22 cellular contexts compared by ENCODE assay signal in genomic region chr14:30507209-30507608, GRCh38.
"Had no signal": no experiment of that assay in that cellular context is flagged by ENCODE, and none has a peak within 500 bp of the region (broad histone marks: within the 10 kb centered on the region; RNA-seq: fewer than 3 reads in every experiment).

No MANE protein-coding gene starts in this region.

- DNase-seq: effector memory CD8-positive, alpha-beta T cell; esophagus squamous epithelium; foreskin fibroblast; kidney; left cardiac atrium; left ventricle myocardium inferior; lower lobe of right lung; natural killer cell; nucleus accumbens; ovary; small intestine; stimulated activated CD4-positive, alpha-beta T cell treated with anti-CD3 and anti-CD28 coated beads, Interleukin-12 subunit alpha, Interleukin-12 subunit beta, amount 100 ng/mL, for 4 hours; stimulated activated naive CD4-positive, alpha-beta T cell; thyroid gland had no signal

- H3K4me3 ChIP-seq: esophagus squamous epithelium, hepatocyte, left ventricle myocardium inferior, lower lobe of right lung, ovary, right atrium auricular region, suprapubic skin, thyroid gland had no signal

- H3K27ac Mint-ChIP-seq: dendritic cell treated with granulocyte-macrophage colony-stimulating factor and Interleukin-4, amounts not matched to agents 40 ng/mL and 50 ng/mL, for 4 days; effector memory CD8-positive, alpha-beta T cell; memory B cell; mesothelial cell of epicardium; natural killer cell; type B pancreatic cell had no signal

- H3K27me3 ChIP-seq: hepatocyte, ovary, right atrium auricular region, suprapubic skin, thyroid gland had no signal

- H3K9me3 Mint-ChIP-seq: dendritic cell treated with granulocyte-macrophage colony-stimulating factor and Interleukin-4, amounts not matched to agents 40 ng/mL and 50 ng/mL, for 4 days; effector memory CD8-positive, alpha-beta T cell; memory B cell; mesothelial cell of epicardium; neural crest cell; type B pancreatic cell had no signal

- H3K36me3 Mint-ChIP-seq: memory B cell, mesothelial cell of epicardium, natural killer cell, type B pancreatic cell had no signal

- H3K4me1 Mint-ChIP-seq: memory B cell, mesothelial cell of epicardium, natural killer cell, neural crest cell had no signal

- H3K4me3 Mint-ChIP-seq: dendritic cell treated with granulocyte-macrophage colony-stimulating factor and Interleukin-4, amounts not matched to agents 40 ng/mL and 50 ng/mL, for 4 days; effector memory CD8-positive, alpha-beta T cell; memory B cell; mesothelial cell of epicardium; natural killer cell; neural crest cell; type B pancreatic cell had no signal

- ATAC-seq: effector memory CD8-positive, alpha-beta T cell; left cardiac atrium; lower lobe of right lung; natural killer cell had no signal

- H3K4me1 ChIP-seq: esophagus squamous epithelium, left ventricle myocardium inferior, lower lobe of right lung, right atrium auricular region, suprapubic skin, thyroid gland had no signal

- H3K9me3 ChIP-seq: esophagus squamous epithelium, lower lobe of right lung, ovary, right atrium auricular region, suprapubic skin, thyroid gland had no signal

- H3K27ac ChIP-seq: esophagus squamous epithelium, hepatocyte, left ventricle myocardium inferior, lower lobe of right lung, ovary, right atrium auricular region, suprapubic skin, thyroid gland had no signal

- H3K36me3 ChIP-seq: esophagus squamous epithelium, left ventricle myocardium inferior, lower lobe of right lung, ovary, right atrium auricular region, suprapubic skin, thyroid gland had no signal
